In the genomic region with DNA sequence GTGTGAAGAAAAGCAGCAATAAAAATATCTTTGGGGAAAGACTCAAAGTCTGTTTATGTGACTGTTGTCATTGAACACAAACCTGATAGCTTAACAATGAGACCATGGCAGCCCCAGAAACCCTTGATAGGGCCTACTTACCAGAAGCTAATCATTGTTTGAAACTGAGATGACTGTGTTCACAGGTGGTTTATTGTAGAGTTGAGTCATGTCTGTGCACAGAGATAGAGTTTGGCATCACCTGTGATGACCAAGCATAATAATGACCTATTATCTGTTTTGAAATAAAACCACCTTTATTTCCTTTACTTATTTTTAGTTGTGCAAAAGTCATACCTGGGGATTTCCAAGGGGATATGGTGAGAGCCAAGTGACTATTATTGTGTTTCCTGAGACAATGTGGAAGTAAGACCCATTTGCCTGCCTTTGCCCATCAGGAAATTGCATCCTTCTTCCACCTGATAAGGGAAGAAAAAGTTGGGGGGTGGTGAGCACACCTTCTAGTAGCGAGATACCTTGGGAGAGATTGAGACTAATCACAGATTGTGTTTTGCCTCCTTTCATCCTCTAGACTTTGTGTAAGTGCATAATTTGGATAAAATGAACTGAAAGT, we compare ENCODE assay signal across 24 cellular contexts.
DNase-seq lines count a peak whose midpoint lies in the region; ATAC-seq and TF ChIP-seq lines count a peak whose summit lies in the region.
"Had no signal": no experiment of that assay in that cellular context is flagged by ENCODE, and none has a peak within 500 bp of the region (broad histone marks: within the 10 kb centered on the region; RNA-seq: fewer than 3 reads in every experiment).

No MANE protein-coding gene starts in this region.

- DNase-seq in GM13976 (ENCODE audit: low spot score) (peak; percentile 10), PC-3 (peak; percentile 70), kidney glomerular epithelial cell (lab: John Stamatoyannopoulos, UW) (peak; percentile 27), left cardiac atrium (no peak), GM03348 (ENCODE audit: low spot score) (no peak)
- no peak for DNase-seq in naive thymus-derived CD4-positive, alpha-beta T cell
- DNase-seq: activated CD4-positive, CD25-positive, alpha-beta regulatory T cell; activated CD8-positive, alpha-beta T cell treated with anti-CD3 and anti-CD28 coated beads, Interleukin-2, amount 10 ng/mL, durations not matched to agents 7 days and 5 days; activated naive CD4-positive, alpha-beta T cell treated with anti-CD3 and anti-CD28 coated beads, Interleukin-2, amount 50 U/mL, for 16 hours; activated T-cell treated with anti-CD3 and anti-CD28 coated beads, Interleukin-2, amount 50 U/mL, for 48 hours; aorta; CD4-positive, CD25-positive, alpha-beta regulatory T cell; effector CD8-positive, alpha-beta T cell; glutamatergic neuron; left ventricle myocardium superior; NCI-H1436; NCI-H2171; NCI-H526; RPMI8226; stimulated activated CD4-positive, alpha-beta T cell treated with anti-CD3 and anti-CD28 coated beads, Interleukin-2, amount 100 ng/mL, for 24 hours; stimulated activated naive B cell treated with anti-CD40 and anti-IgM and Interleukin-4, amounts not matched to agents 10 μg/mL and 1 μg/mL and 100 μg/mL, for 72 hours had no signal

- POLR2A ChIA-PET in PC-3 (lab: Charles Lee; ENCODE audit: unreplicated experiment) = no interaction called here
- POLR2A ChIA-PET in naive thymus-derived CD4-positive, alpha-beta T cell (lab: Charles Lee) = no interaction called here

- no peaks in the 10 kb centered on the region for H3K79me2 ChIP-seq in PC-3 (ENCODE audit: low read length)

- no TSS peak for BruUV-seq in PC-3 (replicated peaks; lab: Mats Ljungman, UMichigan)

- peak; percentile 97 for ATAC-seq in HG02610 (IDR thresholded peaks at IDR 0.05; ENCODE audit: unreplicated experiment)
- peak; percentile 52 for ATAC-seq in PC-3
- no peak for ATAC-seq in naive thymus-derived CD4-positive, alpha-beta T cell
- no peak for ATAC-seq in left cardiac atrium
- ATAC-seq: activated CD8-positive, alpha-beta T cell treated with anti-CD3 and anti-CD28 coated beads, Interleukin-2, amount 10 ng/mL, durations not matched to agents 7 days and 5 days; left ventricle myocardium superior; stimulated activated naive B cell treated with anti-CD40 and anti-IgM and Interleukin-4, amounts not matched to agents 10 μg/mL and 1 μg/mL and 100 μg/mL, for 72 hours had no signal

- no peaks in the 10 kb centered on the region for H3K36me3 ChIP-seq in PC-3 (ENCODE audit: low read depth, low read length)
- H3K36me3 ChIP-seq in naive thymus-derived CD4-positive, alpha-beta T cell (ENCODE audit: control insufficient read depth in 2 of 3, insufficient read depth in 3 of 3, low read length in 3 of 3) = no peaks in the 10 kb centered on the region
- H3K36me3 ChIP-seq: prostate gland, thoracic aorta had no signal

- H3K36me3 Mint-ChIP-seq in naive thymus-derived CD4-positive, alpha-beta T cell = no peaks in the 10 kb centered on the region
- H3K36me3 Mint-ChIP-seq: CD4-positive, CD25-positive, alpha-beta regulatory T cell; stimulated activated naive B cell treated with anti-CD40 and anti-IgM and Interleukin-4, amounts not matched to agents 10 μg/mL and 1 μg/mL and 100 μg/mL, for 72 hours had no signal

- H2AFZ ChIP-seq in PC-3 (ENCODE audit: low read length) = no peak overlapping the region

- no peak overlapping the region for H3K9ac ChIP-seq in PC-3 (ENCODE audit: low read length)

- no peaks in the 10 kb centered on the region for H3K27me3 ChIP-seq in PC-3 (ENCODE audit: low read length)
- H3K27me3 ChIP-seq in naive thymus-derived CD4-positive, alpha-beta T cell (ENCODE audit: control insufficient read depth in 2 of 2, insufficient read depth in 2 of 2, low read length in 2 of 2) = no peaks in the 10 kb centered on the region

- CTCF ChIA-PET in PC-3 (lab: Charles Lee) = no interaction called here
- CTCF ChIA-PET in naive thymus-derived CD4-positive, alpha-beta T cell (lab: Charles Lee) = no interaction called here

- intact Hi-C loops in PC-3 (cut with micrococcal nuclease) (loop anchor here (10.0 kb wide), 1 partner anchor 414 kb away; no protein-coding TSS in a partner anchor), left cardiac atrium (cut with DNase I) (no loop called here)
- intact Hi-C loops in naive thymus-derived CD4-positive, alpha-beta T cell (cut with micrococcal nuclease) = no loop called here

- H4K20me1 ChIP-seq in PC-3 (ENCODE audit: low read length) = no peaks in the 10 kb centered on the region

- H3K4me2 ChIP-seq in PC-3 (ENCODE audit: low read length) = 0 out of 2 replicates have a peak overlapping the region, but pooled peaks have one; percentile 9

- in situ Hi-C loops in GM13976 (cut with MboI; ENCODE audit: low sequenced_read_pairs, unreplicated experiment) = no loop called here

- no peak overlapping the region for H3K4me3 Mint-ChIP-seq in naive thymus-derived CD4-positive, alpha-beta T cell
- H3K4me3 Mint-ChIP-seq: activated CD8-positive, alpha-beta T cell treated with anti-CD3 and anti-CD28 coated beads, Interleukin-2, amount 10 ng/mL, durations not matched to agents 7 days and 5 days; CD4-positive, CD25-positive, alpha-beta regulatory T cell; stimulated activated naive B cell treated with anti-CD40 and anti-IgM and Interleukin-4, amounts not matched to agents 10 μg/mL and 1 μg/mL and 100 μg/mL, for 72 hours had no signal

- H3K27me3 Mint-ChIP-seq in naive thymus-derived CD4-positive, alpha-beta T cell = no peaks in the 10 kb centered on the region
- H3K27me3 Mint-ChIP-seq: CD4-positive, CD25-positive, alpha-beta regulatory T cell; stimulated activated naive B cell treated with anti-CD40 and anti-IgM and Interleukin-4, amounts not matched to agents 10 μg/mL and 1 μg/mL and 100 μg/mL, for 72 hours had no signal

- H3K4me3 ChIP-seq in PC-3 (ENCODE audit: low read length) = no peak overlapping the region
- no peak overlapping the region for H3K4me3 ChIP-seq in naive thymus-derived CD4-positive, alpha-beta T cell (ENCODE audit: low read length)
- H3K4me3 ChIP-seq: prostate gland, thoracic aorta had no signal

- H3K4me1 Mint-ChIP-seq in naive thymus-derived CD4-positive, alpha-beta T cell = no peaks in the 10 kb centered on the region
- H3K4me1 Mint-ChIP-seq: CD4-positive, CD25-positive, alpha-beta regulatory T cell; stimulated activated naive B cell treated with anti-CD40 and anti-IgM and Interleukin-4, amounts not matched to agents 10 μg/mL and 1 μg/mL and 100 μg/mL, for 72 hours had no signal

- peaks cover 29% of the 10 kb centered on the region for H3K4me1 ChIP-seq in PC-3 (ENCODE audit: insufficient read depth, low read length)
- H3K4me1 ChIP-seq in naive thymus-derived CD4-positive, alpha-beta T cell (ENCODE audit: control insufficient read depth in 2 of 2, insufficient read depth in 2 of 2, low read length in 2 of 2) = no peaks in the 10 kb centered on the region
- H3K4me1 ChIP-seq: prostate gland had no signal

- H3K9me3 Mint-ChIP-seq in naive thymus-derived CD4-positive, alpha-beta T cell = peaks cover 1 to 26% (median 8%) of the 10 kb centered on the region in 11 donors

- peak overlapping the region; percentile 60 for H3K27ac ChIP-seq in PC-3 (ENCODE audit: low read length)
- H3K27ac ChIP-seq in naive thymus-derived CD4-positive, alpha-beta T cell (ENCODE audit: low read depth, low read length) = no peak overlapping the region
- H3K27ac ChIP-seq: prostate gland, thoracic aorta had no signal

- TF ChIP-seq CTCF in GM13976 (IDR thresholded peaks at IDR 0.05; ENCODE audit: borderline replicate concordance, control extremely low read depth, extremely low read depth, insufficient read depth, missing control alignments) = no peak
- TF ChIP-seq CTCF in PC-3 (conservative IDR thresholded peaks at IDR 0.05; ENCODE audit: low read depth, low read length) = no peak

- H3K9me3 ChIP-seq in PC-3 (ENCODE audit: low read length) = no peaks in the 10 kb centered on the region
- no peaks in the 10 kb centered on the region for H3K9me3 ChIP-seq in naive thymus-derived CD4-positive, alpha-beta T cell (ENCODE audit: control insufficient read depth in 2 of 3, low read length in 3 of 3)
- H3K9me3 ChIP-seq: prostate gland, thoracic aorta had no signal

- peaks cover 4% of the 10 kb centered on the region for H3F3A ChIP-seq in PC-3 (ENCODE audit: low read length, unreplicated experiment)

- H3K27ac Mint-ChIP-seq in naive thymus-derived CD4-positive, alpha-beta T cell = no peak overlapping the region
- H3K27ac Mint-ChIP-seq: activated CD8-positive, alpha-beta T cell treated with anti-CD3 and anti-CD28 coated beads, Interleukin-2, amount 10 ng/mL, durations not matched to agents 7 days and 5 days; CD4-positive, CD25-positive, alpha-beta regulatory T cell; stimulated activated naive B cell treated with anti-CD40 and anti-IgM and Interleukin-4, amounts not matched to agents 10 μg/mL and 1 μg/mL and 100 μg/mL, for 72 hours had no signal

- no peaks in the 10 kb centered on the region for H3K9me2 ChIP-seq in PC-3 (replicated peaks; ENCODE audit: low read length)

Comparison
In these comparisons a context has a peak if more than half of its experiments do, and no peak if none do; other contexts are left out.
1. DNase-seq: peak in GM13976 (single experiment), PC-3 (single experiment) and kidney glomerular epithelial cell (single experiment); none in naive thymus-derived CD4-positive, alpha-beta T cell (0 of 9), left cardiac atrium (single experiment) and GM03348 (single experiment).
2. ATAC-seq: peak in HG02610 (single experiment) and PC-3 (single experiment); none in naive thymus-derived CD4-positive, alpha-beta T cell (single experiment) and left cardiac atrium (0 of 2).